Comparison of ENCODE assay signal across 15 cellular contexts in the genomic region with DNA sequence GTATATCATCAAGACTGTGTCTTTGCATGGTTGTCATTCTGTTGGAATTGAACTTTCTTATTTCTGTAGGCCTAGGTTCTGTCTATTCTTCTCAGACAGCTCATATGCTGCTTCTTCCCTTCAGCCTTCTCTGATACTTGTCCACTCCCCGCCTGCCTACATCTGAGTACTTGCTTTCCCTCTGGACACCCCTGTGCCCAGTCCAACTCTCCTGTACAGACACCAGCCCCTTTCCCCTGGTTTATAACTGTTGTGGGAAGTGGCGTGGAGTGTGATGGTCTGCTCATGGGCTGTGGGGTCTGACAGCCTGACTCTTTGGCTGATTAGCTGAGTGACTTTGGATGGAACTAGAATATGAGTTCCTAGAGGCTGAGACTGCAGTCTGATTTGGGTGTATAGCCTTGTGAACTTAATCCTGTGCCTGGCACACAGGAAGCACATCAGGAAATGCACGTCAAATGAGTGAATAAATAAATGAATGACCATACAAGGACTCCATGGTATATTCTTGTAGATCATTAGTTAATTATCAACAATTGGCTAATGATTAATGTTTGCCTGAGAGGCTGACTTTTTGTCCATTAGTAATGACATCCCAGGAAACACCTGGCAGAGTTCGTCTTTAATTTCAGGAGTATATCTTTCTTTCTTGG.
"Had no signal": no experiment of that assay in that cellular context is flagged by ENCODE, and none has a peak within 500 bp of the region (broad histone marks: within the 10 kb centered on the region; RNA-seq: fewer than 3 reads in every experiment).

No MANE protein-coding gene starts in this region.

- ATAC-seq: effector memory CD8-positive, alpha-beta T cell; left lung had no signal

- H3K4me3 ChIP-seq: left lung, skin epidermis, tibial artery had no signal

- H3K27ac Mint-ChIP-seq: activated B cell treated with CpG ODN at 0.5 μM for 24 hours; activated CD4-positive, alpha-beta T cell treated with anti-CD3 and anti-CD28 coated beads, Interleukin-2, amount 10 ng/mL, durations not matched to agents 24 days and 14 days; activated naive CD4-positive, alpha-beta T cell treated with anti-CD3 and anti-CD28 coated beads, Interleukin-2, amount 10 ng/mL, durations not matched to agents 7 days and 5 days; activated T-helper 2 cell treated with anti-CD3 and anti-CD28 coated beads, Interferon-gamma antibody, Interleukin-2, Interleukin-4, amounts not matched to agents 10 μg/mL and 5 μg/mL and 100 μg/mL, durations not matched to agents 14 hours and 24 hours and 36 hours; effector memory CD8-positive, alpha-beta T cell; memory B cell had no signal

- H3K4me1 ChIP-seq: left lung, tibial artery had no signal

- H3K4me3 Mint-ChIP-seq: activated B cell treated with CpG ODN at 0.5 μM for 24 hours; activated CD4-positive, alpha-beta T cell treated with anti-CD3 and anti-CD28 coated beads, Interleukin-2, amount 10 ng/mL, durations not matched to agents 24 days and 14 days; activated naive CD4-positive, alpha-beta T cell treated with anti-CD3 and anti-CD28 coated beads, Interleukin-2, amount 10 ng/mL, durations not matched to agents 7 days and 5 days; effector memory CD8-positive, alpha-beta T cell; memory B cell had no signal

- H3K4me2 ChIP-seq: SK-N-SH had no signal

- H3K36me3 ChIP-seq: left lung, tibial artery had no signal

- H3K36me3 Mint-ChIP-seq: activated naive CD4-positive, alpha-beta T cell treated with anti-CD3 and anti-CD28 coated beads, Interleukin-2, amount 10 ng/mL, durations not matched to agents 7 days and 5 days; memory B cell had no signal

- DNase-seq: activated B cell treated with CpG ODN at 0.5 μM for 24 hours; activated CD4-positive, alpha-beta T cell treated with anti-CD3 and anti-CD28 coated beads, Interleukin-2, amount 10 ng/mL, durations not matched to agents 24 days and 14 days; activated CD8-positive, alpha-beta memory T cell treated with anti-CD3 and anti-CD28 coated beads for 24 hours; activated naive CD4-positive, alpha-beta T cell treated with anti-CD3 and anti-CD28 coated beads, Interleukin-2, amount 10 ng/mL, durations not matched to agents 7 days and 5 days; activated T-cell treated with anti-CD3 and anti-CD28 coated beads for 4 hours; effector memory CD8-positive, alpha-beta T cell; erythroblast; hypothalamus; left lung; retina; SK-N-SH; tibial artery had no signal

- H3K4me1 Mint-ChIP-seq: activated B cell treated with CpG ODN at 0.5 μM for 24 hours; activated CD4-positive, alpha-beta T cell treated with anti-CD3 and anti-CD28 coated beads, Interleukin-2, amount 10 ng/mL, durations not matched to agents 24 days and 14 days; activated naive CD4-positive, alpha-beta T cell treated with anti-CD3 and anti-CD28 coated beads, Interleukin-2, amount 10 ng/mL, durations not matched to agents 7 days and 5 days; memory B cell had no signal

- H3K27ac ChIP-seq: left lung, skin epidermis, tibial artery had no signal

- H3K9me3 Mint-ChIP-seq: activated B cell treated with CpG ODN at 0.5 μM for 24 hours; activated CD4-positive, alpha-beta T cell treated with anti-CD3 and anti-CD28 coated beads, Interleukin-2, amount 10 ng/mL, durations not matched to agents 24 days and 14 days; activated naive CD4-positive, alpha-beta T cell treated with anti-CD3 and anti-CD28 coated beads, Interleukin-2, amount 10 ng/mL, durations not matched to agents 7 days and 5 days; activated T-helper 2 cell treated with anti-CD3 and anti-CD28 coated beads, Interferon-gamma antibody, Interleukin-2, Interleukin-4, amounts not matched to agents 10 μg/mL and 5 μg/mL and 100 μg/mL, durations not matched to agents 14 hours and 24 hours and 36 hours; effector memory CD8-positive, alpha-beta T cell; memory B cell had no signal

- H3K9me3 ChIP-seq: left lung, SK-N-SH, tibial artery had no signal
